In the genomic region with DNA sequence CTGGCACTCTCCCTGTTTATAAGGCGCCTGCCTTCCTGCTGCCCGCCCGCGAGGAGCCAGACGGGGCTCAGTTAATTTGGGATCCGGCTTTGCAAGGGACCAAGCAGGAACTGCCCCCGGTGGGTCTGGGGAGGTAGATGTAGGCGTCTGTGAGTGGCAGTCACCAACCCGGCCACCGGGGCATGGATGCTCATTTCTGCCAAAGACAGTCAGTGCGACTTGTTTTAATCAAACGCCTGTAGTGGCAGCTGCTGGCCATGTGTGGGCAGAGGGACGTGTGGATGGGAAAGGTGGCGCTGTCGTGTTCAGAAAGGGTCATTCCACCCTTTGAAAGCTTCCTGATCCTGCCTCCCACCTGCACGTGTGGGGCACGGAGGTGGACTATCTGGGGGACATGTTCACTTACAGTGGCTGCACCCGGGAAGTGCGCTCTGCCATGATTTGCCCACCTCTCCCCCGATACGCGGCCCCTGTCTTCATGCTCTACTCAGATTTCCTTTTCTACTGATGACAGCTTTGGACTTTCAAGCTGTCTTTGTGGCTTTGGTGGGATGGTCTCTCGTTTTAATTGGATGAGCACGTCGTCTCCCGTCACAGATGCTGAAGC, we compare ENCODE assay signal across 8 cellular contexts.
A peak's percentile ranks its signal among the peaks of the same experiment; 100 is the strongest.
DNase-seq lines count a peak whose midpoint lies in the region; ATAC-seq and TF ChIP-seq lines count a peak whose summit lies in the region.

No MANE protein-coding gene starts in this region.

- TF ChIP-seq CTCF in PC-9 (conservative IDR thresholded peaks at IDR 0.05) (no peak), epithelial cell of proximal tubule (conservative IDR thresholded peaks at IDR 0.05; ENCODE audit: low read depth, low read length) (peak; percentile 29), parathyroid adenoma (IDR thresholded peaks at IDR 0.05) (peak; percentile 51)

- peaks cover 9% of the 10 kb centered on the region; the same call in 1 of the 2 replicates for H3K79me2 ChIP-seq in PC-9 (ENCODE audit: low read depth)
- H3K79me2 ChIP-seq in parathyroid adenoma = peaks cover 48% of the 10 kb centered on the region

- H3K36me3 ChIP-seq in PC-9 (ENCODE audit: low read depth) (no peaks in the 10 kb centered on the region), parathyroid adenoma (ENCODE audit: control insufficient read depth, insufficient read depth, low read length) (no peaks in the 10 kb centered on the region)

- H3K4me3 Mint-ChIP-seq in T-cell = no peak overlapping the region

- H3F3A ChIP-seq in PC-9 (ENCODE audit: insufficient read depth, low read depth) = peaks cover 27% of the 10 kb centered on the region; the same call in 1 of the 2 replicates

- no peak overlapping the region for H2AFZ ChIP-seq in PC-9
- H2AFZ ChIP-seq in parathyroid adenoma = no peak overlapping the region

- H4K20me1 ChIP-seq in PC-9 (ENCODE audit: insufficient read depth) = no peaks in the 10 kb centered on the region

- DNase-seq in NCI-H2196 (lab: John Stamatoyannopoulos, UW; ENCODE audit: unreplicated experiment) = peak; percentile 5
- DNase-seq in NCI-H2196 treated with DMSO at 0.1 percent for 48 hours (lab: John Stamatoyannopoulos, UW; ENCODE audit: unreplicated experiment) = no peak
- DNase-seq in PC-9 = peak; percentile 15 to 52
- DNase-seq in epithelial cell of proximal tubule (ENCODE audit: low read depth) = no peak
- DNase-seq in T-cell = no peak

- H3K9me3 ChIP-seq in PC-9 (ENCODE audit: insufficient read depth, low read depth) = no peaks in the 10 kb centered on the region
- H3K9me3 ChIP-seq in parathyroid adenoma (ENCODE audit: control insufficient read depth, low read length) = no peaks in the 10 kb centered on the region

- H3K4me1 Mint-ChIP-seq in T-cell = peaks cover 0 to 2% (median 2%) of the 10 kb centered on the region in 3 donors

- H3K4me2 ChIP-seq in PC-9 (peak overlapping the region; percentile 70), parathyroid adenoma (ENCODE audit: low read length) (peak overlapping the region; percentile 69)

- no peaks in the 10 kb centered on the region for H3K9me3 Mint-ChIP-seq in T-cell

- no TSS peak for BruUV-seq in PC-9 (replicated peaks; lab: Mats Ljungman, UMichigan)

- H3K4me3 ChIP-seq in PC-9 = 0 out of 2 replicates have a peak overlapping the region, but pooled peaks have one; percentile 3
- no peak overlapping the region for H3K4me3 ChIP-seq in epithelial cell of proximal tubule (ENCODE audit: low read depth, low read length)
- peak overlapping the region; percentile 32 for H3K4me3 ChIP-seq in parathyroid adenoma (ENCODE audit: low read depth, low read length)

- H3K27me3 ChIP-seq in PC-9 (ENCODE audit: insufficient read depth, low read depth) (no peaks in the 10 kb centered on the region; the same call in 1 of the 2 replicates), parathyroid adenoma (ENCODE audit: control insufficient read depth, insufficient read depth, low read length) (no peaks in the 10 kb centered on the region)

- H3K27ac Mint-ChIP-seq in T-cell = no peak overlapping the region

- H3K27me3 Mint-ChIP-seq in T-cell = peaks cover 54 to 78% of the 10 kb centered on the region in 2 donors

- peaks cover 44% of the 10 kb centered on the region for H3K4me1 ChIP-seq in PC-9 (replicated peaks; ENCODE audit: insufficient read depth)
- peaks cover 33% of the 10 kb centered on the region for H3K4me1 ChIP-seq in parathyroid adenoma

- H3K27ac ChIP-seq in PC-9 (no peak overlapping the region), parathyroid adenoma (peak overlapping the region; percentile 9)

- POLR2A ChIA-PET in PC-9 (lab: Charles Lee; ENCODE audit: unreplicated experiment) (interaction anchor here (0.6 kb wide), 1 partner anchor 625 kb away, joined by 3 read pairs; no protein-coding TSS in a partner anchor), T-cell (lab: Charles Lee) (no interaction called here)

- CTCF ChIA-PET in PC-9 (lab: Charles Lee) (no interaction called here), T-cell (lab: Charles Lee) (no interaction called here)

- no peak overlapping the region for H3K9ac ChIP-seq in parathyroid adenoma

- H3K9me2 ChIP-seq in PC-9 (ENCODE audit: insufficient read depth) = no peaks in the 10 kb centered on the region

- no peaks in the 10 kb centered on the region for H3K36me3 Mint-ChIP-seq in T-cell

- intact Hi-C loops in PC-9 (cut with micrococcal nuclease; ENCODE audit: unreplicated experiment) = no loop called here

- ATAC-seq in GM21360 (IDR thresholded peaks at IDR 0.05; ENCODE audit: unreplicated experiment) (no peak), T-cell (replicated peaks in 1 of 4) (no peak), HG03175 (IDR thresholded peaks at IDR 0.05; ENCODE audit: unreplicated experiment) (no peak)

Comparison
In these comparisons a context has a peak if more than half of its experiments do, and no peak if none do; other contexts are left out.
1. DNase-seq: peak in NCI-H2196 (single experiment) and PC-9 (2 of 2); none in NCI-H2196 treated with DMSO at 0.1 percent for 48 hours (single experiment), epithelial cell of proximal tubule (single experiment) and T-cell (0 of 34).